24 cellular contexts compared by ENCODE assay signal in genomic region chrX:49203536-49203935, GRCh38. TPM values are rescaled to one million over a fixed set of nuclear protein-coding genes. Genes with fewer than 3 reads are reported as not detected.
"Had no signal": no experiment of that assay in that cellular context is flagged by ENCODE, and none has a peak within 500 bp of the region (broad histone marks: within the 10 kb centered on the region; RNA-seq: fewer than 3 reads in every experiment).

No MANE protein-coding gene starts in this region.

- H3K27ac Mint-ChIP-seq: endodermal cell; natural killer cell; stimulated activated memory B cell treated with anti-CD40 and anti-IgM and Interleukin-4, amounts not matched to agents 10 μg/mL and 1 μg/mL and 100 μg/mL, for 72 hours had no signal

- H3K36me3 Mint-ChIP-seq: natural killer cell; stimulated activated memory B cell treated with anti-CD40 and anti-IgM and Interleukin-4, amounts not matched to agents 10 μg/mL and 1 μg/mL and 100 μg/mL, for 72 hours had no signal

- H3K27me3 ChIP-seq: gastrocnemius medialis, hepatocyte, pancreas, sigmoid colon, upper lobe of left lung had no signal

- H3K9me3 ChIP-seq: gastrocnemius medialis, heart left ventricle, pancreas, sigmoid colon, thoracic aorta, tibial nerve, upper lobe of left lung had no signal

- H3K4me1 Mint-ChIP-seq: endodermal cell had no signal

- H3K9me3 Mint-ChIP-seq: natural killer cell; stimulated activated memory B cell treated with anti-CD40 and anti-IgM and Interleukin-4, amounts not matched to agents 10 μg/mL and 1 μg/mL and 100 μg/mL, for 72 hours had no signal

- H3K4me3 ChIP-seq: gastrocnemius medialis, heart left ventricle, hepatocyte, pancreas, sigmoid colon, thoracic aorta, tibial nerve, upper lobe of left lung had no signal

- ATAC-seq: esophagus mucosa; gastrocnemius medialis; heart left ventricle; left lobe of liver; natural killer cell; pancreas; stimulated activated memory B cell treated with anti-CD40 and anti-IgM and Interleukin-4, amounts not matched to agents 10 μg/mL and 1 μg/mL and 100 μg/mL, for 72 hours; stimulated activated naive CD8-positive, alpha-beta T cell treated with anti-CD3 and anti-CD28 coated beads, Interleukin-15, Interleukin-2, amounts not matched to agents 100 U/mL and 50 U/mL, for 24 hours had no signal

- H3K27me3 Mint-ChIP-seq: stimulated activated memory B cell treated with anti-CD40 and anti-IgM and Interleukin-4, amounts not matched to agents 10 μg/mL and 1 μg/mL and 100 μg/mL, for 72 hours had no signal

- H3K36me3 ChIP-seq: gastrocnemius medialis, heart left ventricle, pancreas, sigmoid colon, thoracic aorta, tibial nerve, upper lobe of left lung had no signal

- H3K4me3 Mint-ChIP-seq: endodermal cell; natural killer cell; stimulated activated memory B cell treated with anti-CD40 and anti-IgM and Interleukin-4, amounts not matched to agents 10 μg/mL and 1 μg/mL and 100 μg/mL, for 72 hours had no signal

- H3K27ac ChIP-seq: epithelial cell of prostate, gastrocnemius medialis, heart left ventricle, hepatocyte, pancreas, sigmoid colon, thoracic aorta, tibial nerve, upper lobe of left lung had no signal

- DNase-seq: effector CD8-positive, alpha-beta T cell; endodermal cell; foreskin fibroblast; gastrocnemius medialis; heart left ventricle; kidney; mesenchymal stem cell; natural killer cell; occipital lobe; pancreas; sigmoid colon; stimulated activated CD4-positive, alpha-beta T cell treated with anti-CD3 and anti-CD28 coated beads, Interleukin-2, amount 100 ng/mL, for 24 hours; stimulated activated CD4-positive, alpha-beta T cell treated with anti-CD3 and anti-CD28 coated beads, Interleukin-4, amount 100 ng/mL, for 24 hours; stimulated activated naive CD8-positive, alpha-beta T cell treated with anti-CD3 and anti-CD28 coated beads, Interleukin-15, Interleukin-2, amounts not matched to agents 100 U/mL and 50 U/mL, for 24 hours; upper lobe of left lung had no signal

RNA-seq across cellular contexts. Expression of gene CACNA1F, which starts 29.6 kb away (rescaled TPM):
- total RNA-seq: gastrocnemius medialis, left lobe of liver, occipital lobe, pulmonary artery endothelial cell, skeletal muscle tissue had no signal
